ENCODE assay signal across 10 cellular contexts in the genomic region with DNA sequence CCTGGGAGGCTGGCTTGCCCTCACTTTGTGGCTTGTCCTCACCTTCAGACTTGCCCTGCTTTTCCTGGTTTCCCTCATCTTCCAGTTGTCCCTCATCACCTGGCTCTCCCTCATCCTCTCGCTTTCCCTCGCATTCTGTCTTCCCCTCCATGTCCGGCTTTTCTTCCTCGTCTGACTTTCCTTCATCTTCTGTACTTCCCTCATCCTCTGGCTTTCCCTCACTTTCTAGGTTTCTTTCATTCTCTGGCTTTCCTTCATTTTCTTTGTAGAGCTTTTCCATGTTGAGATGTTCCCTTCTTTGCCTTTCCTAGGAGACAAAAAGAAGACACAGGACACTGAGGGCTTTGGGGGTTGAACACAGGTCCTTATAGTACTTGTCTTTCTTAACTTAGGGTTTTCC. TPM values are rescaled to one million over a fixed set of nuclear protein-coding genes. Genes with fewer than 3 reads are reported as not detected.
"Had no signal": no experiment of that assay in that cellular context is flagged by ENCODE, and none has a peak within 500 bp of the region (broad histone marks: within the 10 kb centered on the region; RNA-seq: fewer than 3 reads in every experiment).

No MANE protein-coding gene starts in this region.

- H3K27ac ChIP-seq: HL-60 had no signal

- FAIRE-seq: HepG2, HTR-8/SVneo, K562 had no signal

- H3K4me3 ChIP-seq: K562 had no signal

- DNase-seq: IMR-90, KBM-7, KG1 had no signal

- H3K27ac Mint-ChIP-seq: IgD-negative memory B cell had no signal

- ATAC-seq: HepG2, K562 had no signal

RNA-seq across cellular contexts. Expression of a gene that starts 2.3 kb away (rescaled TPM):
- total RNA-seq: HepG2, HT-29, HT1080, IMR-90 had no signal
- polyA plus RNA-seq: HepG2, IgD-negative memory B cell, IMR-90 had no signal

RNA-seq across cellular contexts. Expression of a gene that starts 36.5 kb away (rescaled TPM):
- total RNA-seq: HT-29, IMR-90 had no signal

RNA-seq across cellular contexts. Expression of a gene that starts 55.8 kb away (rescaled TPM):
- total RNA-seq: HepG2, HT-29, HT1080 had no signal
- polyA plus RNA-seq: HepG2, IgD-negative memory B cell had no signal

RNA-seq across cellular contexts. Expression of a gene that starts 59.4 kb away (rescaled TPM):
- total RNA-seq: HepG2, HT-29, HT1080 had no signal
- polyA plus RNA-seq: HepG2 had no signal
